In the genomic region with DNA sequence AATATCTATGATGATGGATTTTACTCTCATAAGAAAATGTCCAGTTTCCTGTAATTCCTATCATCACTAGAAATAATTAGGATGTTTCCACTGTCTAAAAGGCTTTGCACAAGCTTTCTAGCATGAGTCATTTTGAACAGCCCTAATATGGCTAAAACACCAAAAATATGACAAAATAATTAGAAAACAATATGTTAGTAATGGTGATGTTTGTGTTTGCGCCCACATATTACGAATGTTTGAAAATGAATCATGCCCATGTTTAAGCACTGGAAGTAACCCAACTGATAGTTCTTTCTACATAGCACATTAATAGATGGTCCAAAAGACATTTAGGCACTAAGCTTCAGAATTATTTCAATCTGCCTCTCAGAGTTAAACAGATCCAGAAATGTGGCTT, we compare ENCODE assay signal across 23 cellular contexts.
DNase-seq lines count a peak whose midpoint lies in the region; TF ChIP-seq lines count a peak whose summit lies in the region.
"Had no signal": no experiment of that assay in that cellular context is flagged by ENCODE, and none has a peak within 500 bp of the region (broad histone marks: within the 10 kb centered on the region; RNA-seq: fewer than 3 reads in every experiment).

No MANE protein-coding gene starts in this region.

- H3K4me2 ChIP-seq in OCI-LY7 (ENCODE audit: low read length): no peak overlapping the region
- H3K4me2 ChIP-seq: KMS-11 had no signal

- WGBS in ovary, 3 donors: 24 to 29% (median 24%) methylated on average over 2 of the region's 2 CpGs
- 44 to 66% methylated on average over 2 of the region's 2 CpGs for WGBS in lower leg skin, 2 donors

- intact Hi-C loops in ovary (cut with DNase I) (no loop called here), OCI-LY7 (cut with micrococcal nuclease; ENCODE audit: unreplicated experiment) (no loop called here), lower leg skin (cut with DNase I; ENCODE audit: low total_unique reads) (no loop called here)

- H2AFZ ChIP-seq in OCI-LY7 (ENCODE audit: low read length): no peak overlapping the region

- POLR2A ChIA-PET in OCI-LY7 (lab: Charles Lee): interaction anchor here (1.0 kb wide), 1 partner anchor 16 kb away, joined by 5 read pairs; no protein-coding TSS in a partner anchor

- H3K4me1 ChIP-seq in ovary (ENCODE audit: insufficient read depth): no peaks in the 10 kb centered on the region
- H3K4me1 ChIP-seq in OCI-LY7 (ENCODE audit: insufficient read depth, low read length, poor library complexity, severe bottlenecking): no peaks in the 10 kb centered on the region
- H3K4me1 ChIP-seq: tibial artery had no signal

- H3K36me3 ChIP-seq in ovary (no peaks in the 10 kb centered on the region), OCI-LY7 (ENCODE audit: insufficient read depth, low read length) (no peaks in the 10 kb centered on the region)
- H3K36me3 ChIP-seq: SJSA1, tibial artery had no signal

- CTCF ChIA-PET in OCI-LY7 (lab: Charles Lee; ENCODE audit: unreplicated experiment): no interaction called here

- H3K79me2 ChIP-seq in OCI-LY7 (ENCODE audit: insufficient read depth, low read depth, low read length): no peaks in the 10 kb centered on the region

- no peaks in the 10 kb centered on the region for H3K9me2 ChIP-seq in OCI-LY7 (ENCODE audit: insufficient read depth, low read length)

- H3K27ac ChIP-seq in ovary: no peak overlapping the region
- no peak overlapping the region for H3K27ac ChIP-seq in OCI-LY7 (ENCODE audit: low read depth, low read length, poor library complexity, severe bottlenecking)
- H3K27ac ChIP-seq: KMS-11, SJSA1, tibial artery had no signal

- no peak for TF ChIP-seq POLR2A in ovary (IDR thresholded peaks at IDR 0.05)
- TF ChIP-seq POLR2A in lower leg skin (IDR thresholded peaks at IDR 0.05): no peak

- H4K20me1 ChIP-seq in OCI-LY7 (ENCODE audit: insufficient read depth, low read length): no peaks in the 10 kb centered on the region

- TF ChIP-seq CTCF in ovary (IDR thresholded peaks at IDR 0.05): no peak
- no peak for TF ChIP-seq CTCF in OCI-LY7 (conservative IDR thresholded peaks at IDR 0.05; ENCODE audit: low read length)
- no peak for TF ChIP-seq CTCF in lower leg skin (IDR thresholded peaks at IDR 0.05)

- no peak for TF ChIP-seq EP300 in ovary (IDR thresholded peaks at IDR 0.05)

- no peaks in the 10 kb centered on the region for H3K9me3 ChIP-seq in ovary
- H3K9me3 ChIP-seq in OCI-LY7 (ENCODE audit: low read length): no peaks in the 10 kb centered on the region
- H3K9me3 ChIP-seq: esophagus muscularis mucosa, SJSA1, tibial artery had no signal

- no peaks in the 10 kb centered on the region for H3K27me3 ChIP-seq in ovary
- H3K27me3 ChIP-seq: esophagus muscularis mucosa, SJSA1, tibial artery had no signal

- no peak overlapping the region for H3K4me3 ChIP-seq in ovary
- no peak overlapping the region for H3K4me3 ChIP-seq in OCI-LY7 (ENCODE audit: low read depth, low read length, poor library complexity, severe bottlenecking)
- H3K4me3 ChIP-seq in lower leg skin (ENCODE audit: low read depth, poor library complexity, severe bottlenecking): no peak overlapping the region
- H3K4me3 ChIP-seq: esophagus muscularis mucosa, SJSA1, tibial artery had no signal

- DNase-seq in A172 (ENCODE audit: low spot score) (peak; percentile 4), GM03348 (ENCODE audit: low spot score) (peak; percentile 62), amniotic stem cell (lab: John Stamatoyannopoulos, UW) (peak; percentile 14), fibroblast of the conjunctiva (ENCODE audit: low read depth) (peak; percentile 28), ovary (no peak), OCI-LY7 (ENCODE audit: low spot score) (no peak), lower leg skin (ENCODE audit: low spot score in 2 of 2) (no peak)
- DNase-seq in stimulated activated CD4-positive, alpha-beta T cell treated with anti-CD3 and anti-CD28 coated beads, Interleukin-15, amount 100 ng/mL, for 24 hours: no peak
- DNase-seq: 8988T; activated CD8-positive, alpha-beta T cell treated with anti-CD3 and anti-CD28 coated beads, Interleukin-2, amount 10 ng/mL, durations not matched to agents 7 days and 5 days; activated naive CD4-positive, alpha-beta T cell treated with anti-CD3 and anti-CD28 coated beads, Interleukin-2, amount 50 U/mL, for 16 hours; activated T-cell treated with anti-CD3 and anti-CD28 coated beads, Interleukin-2, amount 50 U/mL, for 48 hours; caudate nucleus; DND-41; hippocampal formation; NCI-H1092 treated with DMSO at 0.1 percent for 48 hours; NCI-H2081 treated with DMSO at 0.1 percent for 48 hours; NCI-H69; T-helper 2 cell; tibial artery had no signal

- no TSS peak for BruUV-seq in OCI-LY7 (replicated peaks; lab: Mats Ljungman, UMichigan)

Comparison
In these comparisons a context has a peak if more than half of its experiments do, and no peak if none do; other contexts are left out.
1. DNase-seq: peak in A172 (single experiment), GM03348 (single experiment), amniotic stem cell (single experiment) and fibroblast of the conjunctiva (single experiment); none in stimulated activated CD4-positive, alpha-beta T cell treated with anti-CD3 and anti-CD28 coated beads, Interleukin-15, amount 100 ng/mL, for 24 hours (single experiment), ovary (0 of 5), OCI-LY7 (single experiment) and lower leg skin (0 of 2).